8 cellular contexts compared by ENCODE assay signal in the genomic region with DNA sequence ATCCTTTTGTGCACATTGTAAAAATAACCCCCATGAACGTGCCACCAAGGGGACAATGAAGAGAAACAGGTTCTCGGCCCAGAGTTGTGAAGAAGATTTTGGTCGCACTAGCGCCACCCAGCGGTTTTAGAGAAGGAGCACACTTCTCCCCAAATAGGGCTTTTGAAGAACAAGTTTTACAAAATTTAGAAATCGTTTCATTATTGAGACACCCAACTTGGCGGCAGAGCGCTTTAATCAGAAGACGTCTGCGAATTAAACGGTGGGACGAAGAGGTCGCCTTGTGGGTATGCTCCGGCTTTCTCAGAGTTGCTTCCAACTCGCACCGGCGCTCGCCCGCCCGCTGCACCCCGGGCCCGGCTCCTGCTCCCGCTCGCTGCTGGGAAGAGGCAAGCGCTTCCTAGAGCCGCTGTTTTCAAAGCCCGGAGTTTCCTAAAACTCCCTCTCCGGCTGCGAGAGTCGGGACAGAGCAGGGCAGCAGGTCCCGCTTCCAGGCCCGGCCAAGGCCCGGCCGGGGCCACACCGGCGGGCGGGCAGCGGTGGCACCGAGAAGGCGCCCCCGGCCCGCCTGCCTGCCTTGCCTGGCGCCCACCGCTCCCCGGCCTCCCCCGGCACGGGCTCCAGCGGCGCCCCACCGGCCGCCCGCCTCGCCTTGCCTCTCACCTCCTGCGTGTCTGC. TPM values are rescaled to one million over a fixed set of nuclear protein-coding genes. Genes with fewer than 3 reads are reported as not detected.
DNase-seq lines count a peak whose midpoint lies in the region; ATAC-seq and TF ChIP-seq lines count a peak whose summit lies in the region.

No MANE protein-coding gene starts in this region.

- intact Hi-C loops in stomach (cut with DNase I; ENCODE audit: low total_unique reads), result no loop called here

- peak overlapping the region; percentile 49 to 75 for H3K9ac ChIP-seq in liver (ENCODE audit: low read depth in 1 of 2, low read length in 2 of 2)

- H3K4me1 ChIP-seq in liver (ENCODE audit: control insufficient read depth in 4 of 4, insufficient read depth in 4 of 4, low read length in 3 of 4), result peaks cover 1 to 13% (median 7%) of the 10 kb centered on the region in 4 donors
- peaks cover 24 to 55% (median 40%) of the 10 kb centered on the region in 4 donors for H3K4me1 ChIP-seq in stomach

- H3K27me3 ChIP-seq in liver (ENCODE audit: control insufficient read depth in 4 of 4, insufficient read depth in 4 of 4, low read length in 3 of 4) (no peaks in the 10 kb centered on the region), stomach (peaks cover 33 to 99% (median 80%) of the 10 kb centered on the region in 3 donors)

- H3K9me3 ChIP-seq in liver (ENCODE audit: control insufficient read depth in 4 of 4, low read length in 3 of 4) (no peaks in the 10 kb centered on the region), stomach (no peaks in the 10 kb centered on the region)

- DNase-seq in activated effector memory CD4-positive, alpha-beta T cell treated with anti-CD3 and anti-CD28 coated beads, Interleukin-2, amount 50 U/mL, for 16 hours, result peak; percentile 64
- no peak for DNase-seq in activated effector memory CD4-positive, alpha-beta T cell treated with Interleukin-2 at 50 U/mL for 16 hours
- peak; percentile 71 for DNase-seq in MV-4-11 (lab: John Stamatoyannopoulos, UW)
- peak; percentile 81 for DNase-seq in RPMI8226
- peak; percentile 70 for DNase-seq in cerebellar cortex (ENCODE audit: low spot score)
- DNase-seq in stomach, result peak; percentile 82

- H3K4me3 ChIP-seq in liver (ENCODE audit: low read depth in 1 of 3, low read length in 3 of 3) (peak overlapping the region; percentile 55 to 92 (median 55)), stomach (peak overlapping the region; percentile 47 to 67 (median 58))

- no peak for TF ChIP-seq EP300 in stomach (IDR thresholded peaks at IDR 0.05)

- TF ChIP-seq POLR2A in stomach (IDR thresholded peaks at IDR 0.05), result no peak

- no peak for ATAC-seq in GM19455 (IDR thresholded peaks at IDR 0.05; ENCODE audit: unreplicated experiment)

- TF ChIP-seq CTCF in liver (IDR thresholded peaks at IDR 0.05; ENCODE audit: low read depth, low read length, missing input control) (peak; percentile 80), stomach (IDR thresholded peaks at IDR 0.05) (peak in 5 of 7 experiments; percentile 60 to 78 (median 72))

- H3K36me3 ChIP-seq in liver (ENCODE audit: control insufficient read depth in 4 of 4, insufficient read depth in 3 of 4, low read depth in 1 of 4, low read length in 3 of 4) (peaks cover 0 to 1% (median 0%) of the 10 kb centered on the region in 4 donors), stomach (peaks cover 0 to 4% (median 2%) of the 10 kb centered on the region in 4 donors)

- peak overlapping the region; percentile 87 to 94 for H3K27ac ChIP-seq in liver (ENCODE audit: low read depth in 1 of 2, low read length in 2 of 2)
- H3K27ac ChIP-seq in stomach, result peak overlapping the region; percentile 86 to 95 (median 92)

- TF ChIP-seq RAD21 in liver (IDR thresholded peaks at IDR 0.05), result peak; percentile 76 to 84

- WGBS in liver, result 2% methylated on average over 54 of the region's 54 CpGs
- WGBS in stomach, 5 donors, result 2 to 4% (median 2%) methylated on average over 29 to 53 of the region's 54 CpGs

TF ChIP-seq in liver, 16 proteins besides CTCF, POLR2A, EP300 and RAD21:
- TF ChIP-seq HNF4A (conservative IDR thresholded peaks at IDR 0.05) (peak in 1 of 2 donors; percentile 12), TAF1 (conservative IDR thresholded peaks at IDR 0.05) (peak; percentile 87), YY1 (IDR thresholded peaks at IDR 0.05) (peak; percentile 36)
- TF ChIP-seq, protein P1, sequence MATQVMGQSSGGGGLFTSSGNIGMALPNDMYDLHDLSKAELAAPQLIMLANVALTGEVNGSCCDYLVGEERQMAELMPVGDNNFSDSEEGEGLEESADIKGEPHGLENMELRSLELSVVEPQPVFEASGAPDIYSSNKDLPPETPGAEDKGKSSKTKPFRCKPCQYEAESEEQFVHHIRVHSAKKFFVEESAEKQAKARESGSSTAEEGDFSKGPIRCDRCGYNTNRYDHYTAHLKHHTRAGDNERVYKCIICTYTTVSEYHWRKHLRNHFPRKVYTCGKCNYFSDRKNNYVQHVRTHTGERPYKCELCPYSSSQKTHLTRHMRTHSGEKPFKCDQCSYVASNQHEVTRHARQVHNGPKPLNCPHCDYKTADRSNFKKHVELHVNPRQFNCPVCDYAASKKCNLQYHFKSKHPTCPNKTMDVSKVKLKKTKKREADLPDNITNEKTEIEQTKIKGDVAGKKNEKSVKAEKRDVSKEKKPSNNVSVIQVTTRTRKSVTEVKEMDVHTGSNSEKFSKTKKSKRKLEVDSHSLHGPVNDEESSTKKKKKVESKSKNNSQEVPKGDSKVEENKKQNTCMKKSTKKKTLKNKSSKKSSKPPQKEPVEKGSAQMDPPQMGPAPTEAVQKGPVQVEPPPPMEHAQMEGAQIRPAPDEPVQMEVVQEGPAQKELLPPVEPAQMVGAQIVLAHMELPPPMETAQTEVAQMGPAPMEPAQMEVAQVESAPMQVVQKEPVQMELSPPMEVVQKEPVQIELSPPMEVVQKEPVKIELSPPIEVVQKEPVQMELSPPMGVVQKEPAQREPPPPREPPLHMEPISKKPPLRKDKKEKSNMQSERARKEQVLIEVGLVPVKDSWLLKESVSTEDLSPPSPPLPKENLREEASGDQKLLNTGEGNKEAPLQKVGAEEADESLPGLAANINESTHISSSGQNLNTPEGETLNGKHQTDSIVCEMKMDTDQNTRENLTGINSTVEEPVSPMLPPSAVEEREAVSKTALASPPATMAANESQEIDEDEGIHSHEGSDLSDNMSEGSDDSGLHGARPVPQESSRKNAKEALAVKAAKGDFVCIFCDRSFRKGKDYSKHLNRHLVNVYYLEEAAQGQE (IDR thresholded peaks at IDR 0.05), result peak; percentile 43
- TF ChIP-seq, protein P2, sequence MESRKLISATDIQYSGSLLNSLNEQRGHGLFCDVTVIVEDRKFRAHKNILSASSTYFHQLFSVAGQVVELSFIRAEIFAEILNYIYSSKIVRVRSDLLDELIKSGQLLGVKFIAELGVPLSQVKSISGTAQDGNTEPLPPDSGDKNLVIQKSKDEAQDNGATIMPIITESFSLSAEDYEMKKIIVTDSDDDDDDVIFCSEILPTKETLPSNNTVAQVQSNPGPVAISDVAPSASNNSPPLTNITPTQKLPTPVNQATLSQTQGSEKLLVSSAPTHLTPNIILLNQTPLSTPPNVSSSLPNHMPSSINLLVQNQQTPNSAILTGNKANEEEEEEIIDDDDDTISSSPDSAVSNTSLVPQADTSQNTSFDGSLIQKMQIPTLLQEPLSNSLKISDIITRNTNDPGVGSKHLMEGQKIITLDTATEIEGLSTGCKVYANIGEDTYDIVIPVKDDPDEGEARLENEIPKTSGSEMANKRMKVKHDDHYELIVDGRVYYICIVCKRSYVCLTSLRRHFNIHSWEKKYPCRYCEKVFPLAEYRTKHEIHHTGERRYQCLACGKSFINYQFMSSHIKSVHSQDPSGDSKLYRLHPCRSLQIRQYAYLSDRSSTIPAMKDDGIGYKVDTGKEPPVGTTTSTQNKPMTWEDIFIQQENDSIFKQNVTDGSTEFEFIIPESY (IDR thresholded peaks at IDR 0.05), result no peak

RNA-seq across cellular contexts. Expression of a gene that starts 0.7 kb away (rescaled TPM):
- total RNA-seq in liver (10 to 100 TPM in 1 of 2 donors, 1 to 10 TPM in 1; 8.0 to 37.5 TPM), stomach (100 to 1,000 TPM in 2 of 5 donors, 10 to 100 TPM in 2, under 1 TPM in 1; 0.58 to 147 (median 70.5) TPM)
- polyA plus RNA-seq in liver (10 to 100 TPM; 13.0 to 19.2 TPM), stomach (10 to 100 TPM; 17.4 to 29.4 (median 24.3) TPM)

RNA-seq across cellular contexts. Expression of a gene that starts 1.1 kb away (rescaled TPM):
- total RNA-seq in liver (10 to 100 TPM in 1 of 2 donors, 1 to 10 TPM in 1; 2.0 to 21.7 TPM), stomach (100 to 1,000 TPM in 1 of 5 donors, 10 to 100 TPM in 4; 20.6 to 184 (median 22.8) TPM)
- polyA plus RNA-seq in liver (1 to 10 TPM in 1 of 2 donors, under 1 TPM in 1; 0.74 to 5.2 TPM), stomach (1 to 10 TPM in 2 of 3 donors, under 1 TPM in 1; 0.92 to 8.5 (median 8.3) TPM)
